Comparison of ENCODE assay signal across 1 cellular context in the genomic region with DNA sequence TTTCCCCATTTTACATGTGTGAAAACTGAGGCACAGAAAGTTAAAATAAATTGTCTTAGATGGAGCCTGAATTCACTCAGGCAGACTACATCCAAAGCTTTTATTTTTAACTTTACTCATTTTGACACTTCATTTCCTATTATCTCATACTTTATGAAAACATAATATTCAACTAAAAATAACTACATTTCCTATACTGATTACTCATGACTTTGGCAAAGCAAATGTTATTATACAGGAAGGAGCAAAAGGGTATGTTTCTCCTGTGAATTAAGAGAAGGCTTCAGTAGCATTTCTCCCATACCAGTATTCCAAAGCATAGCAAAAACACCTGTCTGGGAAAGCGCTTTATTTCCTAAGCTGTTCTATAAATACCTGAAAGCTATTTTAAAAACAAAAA.
TF ChIP-seq lines count a peak whose summit lies in the region.

No MANE protein-coding gene starts in this region.

TF ChIP-seq in WTC11, 78 proteins besides CTCF, POLR2A, EP300 and RAD21 (continued from another document):
- TF ChIP-seq, protein P1, sequence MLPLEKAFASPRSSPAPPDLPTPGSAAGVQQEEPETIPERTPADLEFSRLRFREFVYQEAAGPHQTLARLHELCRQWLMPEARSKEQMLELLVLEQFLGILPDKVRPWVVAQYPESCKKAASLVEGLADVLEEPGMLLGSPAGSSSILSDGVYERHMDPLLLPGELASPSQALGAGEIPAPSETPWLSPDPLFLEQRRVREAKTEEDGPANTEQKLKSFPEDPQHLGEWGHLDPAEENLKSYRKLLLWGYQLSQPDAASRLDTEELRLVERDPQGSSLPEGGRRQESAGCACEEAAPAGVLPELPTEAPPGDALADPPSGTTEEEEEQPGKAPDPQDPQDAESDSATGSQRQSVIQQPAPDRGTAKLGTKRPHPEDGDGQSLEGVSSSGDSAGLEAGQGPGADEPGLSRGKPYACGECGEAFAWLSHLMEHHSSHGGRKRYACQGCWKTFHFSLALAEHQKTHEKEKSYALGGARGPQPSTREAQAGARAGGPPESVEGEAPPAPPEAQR (CRISPR knock-in tag; IDR thresholded peaks at IDR 0.05): no peak
- no peak for TF ChIP-seq ZNF232 (CRISPR knock-in tag; IDR thresholded peaks at IDR 0.05)
- no peak for TF ChIP-seq HMGXB4 (CRISPR knock-in tag; IDR thresholded peaks at IDR 0.05)
- TF ChIP-seq FOXJ3 (CRISPR knock-in tag; IDR thresholded peaks at IDR 0.05; ENCODE audit: borderline replicate concordance): no peak
- no peak for TF ChIP-seq NFE2L1 (CRISPR knock-in tag; IDR thresholded peaks at IDR 0.05)
- TF ChIP-seq GRHL2 (CRISPR knock-in tag; IDR thresholded peaks at IDR 0.05; ENCODE audit: insufficient replicate concordance, severe bottlenecking): no peak
- TF ChIP-seq TP53 (CRISPR knock-in tag; IDR thresholded peaks at IDR 0.05): no peak
- no peak for TF ChIP-seq OVOL2 (CRISPR knock-in tag; IDR thresholded peaks at IDR 0.05; ENCODE audit: borderline replicate concordance)
- TF ChIP-seq SMAD3 (CRISPR knock-in tag; IDR thresholded peaks at IDR 0.05; ENCODE audit: borderline replicate concordance): no peak
- no peak for TF ChIP-seq CREB1 (CRISPR knock-in tag; IDR thresholded peaks at IDR 0.05)
